1 cellular context compared by ENCODE assay signal in the genomic region with DNA sequence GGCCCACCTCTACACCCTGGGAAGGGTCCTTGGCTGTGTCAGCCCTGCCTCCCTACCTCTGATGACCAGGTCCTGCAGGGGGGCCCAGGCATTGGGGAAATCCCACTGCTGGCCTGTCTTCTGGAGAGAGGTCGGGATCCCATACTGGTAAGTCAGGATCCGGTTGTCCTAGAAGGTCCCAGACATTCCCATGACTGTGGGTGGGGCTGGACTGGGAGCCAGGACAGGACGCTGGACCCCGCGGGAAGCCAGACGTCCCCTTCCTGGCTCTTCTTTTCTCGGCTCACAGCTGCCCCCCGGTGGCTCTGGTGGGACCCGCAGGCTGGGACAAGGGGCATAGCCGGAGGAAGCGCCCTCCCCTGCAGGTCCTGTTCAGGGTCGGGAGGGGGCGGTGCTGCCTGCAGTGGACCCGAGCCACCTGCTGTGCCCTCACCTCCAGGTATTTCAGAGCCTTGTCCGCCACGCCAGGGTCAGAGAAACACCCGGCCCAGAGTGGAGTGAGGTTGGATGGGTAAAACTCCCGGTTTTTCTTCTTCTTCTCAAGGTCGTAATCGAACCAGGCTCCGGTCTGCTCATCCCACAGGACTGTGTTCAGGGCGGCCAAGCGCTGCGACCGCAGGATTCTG.
TF ChIP-seq lines count a peak whose summit lies in the region.

No MANE protein-coding gene starts in this region.

TF ChIP-seq in HepG2, 621 proteins besides CTCF, POLR2A, EP300 and RAD21 (continued from another document and continues in another):
- TF ChIP-seq, protein P1, sequence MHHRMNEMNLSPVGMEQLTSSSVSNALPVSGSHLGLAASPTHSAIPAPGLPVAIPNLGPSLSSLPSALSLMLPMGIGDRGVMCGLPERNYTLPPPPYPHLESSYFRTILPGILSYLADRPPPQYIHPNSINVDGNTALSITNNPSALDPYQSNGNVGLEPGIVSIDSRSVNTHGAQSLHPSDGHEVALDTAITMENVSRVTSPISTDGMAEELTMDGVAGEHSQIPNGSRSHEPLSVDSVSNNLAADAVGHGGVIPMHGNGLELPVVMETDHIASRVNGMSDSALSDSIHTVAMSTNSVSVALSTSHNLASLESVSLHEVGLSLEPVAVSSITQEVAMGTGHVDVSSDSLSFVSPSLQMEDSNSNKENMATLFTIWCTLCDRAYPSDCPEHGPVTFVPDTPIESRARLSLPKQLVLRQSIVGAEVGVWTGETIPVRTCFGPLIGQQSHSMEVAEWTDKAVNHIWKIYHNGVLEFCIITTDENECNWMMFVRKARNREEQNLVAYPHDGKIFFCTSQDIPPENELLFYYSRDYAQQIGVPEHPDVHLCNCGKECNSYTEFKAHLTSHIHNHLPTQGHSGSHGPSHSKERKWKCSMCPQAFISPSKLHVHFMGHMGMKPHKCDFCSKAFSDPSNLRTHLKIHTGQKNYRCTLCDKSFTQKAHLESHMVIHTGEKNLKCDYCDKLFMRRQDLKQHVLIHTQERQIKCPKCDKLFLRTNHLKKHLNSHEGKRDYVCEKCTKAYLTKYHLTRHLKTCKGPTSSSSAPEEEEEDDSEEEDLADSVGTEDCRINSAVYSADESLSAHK (CRISPR knock-in tag; IDR thresholded peaks at IDR 0.05; ENCODE audit: borderline replicate concordance) = no peak
- TF ChIP-seq ZNF670 (CRISPR knock-in tag; IDR thresholded peaks at IDR 0.05; ENCODE audit: borderline replicate concordance) = no peak
- TF ChIP-seq ZNF546 (CRISPR knock-in tag; conservative IDR thresholded peaks at IDR 0.05) = no peak
- TF ChIP-seq, protein P2, sequence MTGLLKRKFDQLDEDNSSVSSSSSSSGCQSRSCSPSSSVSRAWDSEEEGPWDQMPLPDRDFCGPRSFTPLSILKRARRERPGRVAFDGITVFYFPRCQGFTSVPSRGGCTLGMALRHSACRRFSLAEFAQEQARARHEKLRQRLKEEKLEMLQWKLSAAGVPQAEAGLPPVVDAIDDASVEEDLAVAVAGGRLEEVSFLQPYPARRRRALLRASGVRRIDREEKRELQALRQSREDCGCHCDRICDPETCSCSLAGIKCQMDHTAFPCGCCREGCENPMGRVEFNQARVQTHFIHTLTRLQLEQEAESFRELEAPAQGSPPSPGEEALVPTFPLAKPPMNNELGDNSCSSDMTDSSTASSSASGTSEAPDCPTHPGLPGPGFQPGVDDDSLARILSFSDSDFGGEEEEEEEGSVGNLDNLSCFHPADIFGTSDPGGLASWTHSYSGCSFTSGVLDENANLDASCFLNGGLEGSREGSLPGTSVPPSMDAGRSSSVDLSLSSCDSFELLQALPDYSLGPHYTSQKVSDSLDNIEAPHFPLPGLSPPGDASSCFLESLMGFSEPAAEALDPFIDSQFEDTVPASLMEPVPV (CRISPR knock-in tag; IDR thresholded peaks at IDR 0.05) = no peak
- no peak for TF ChIP-seq ZNF430 (CRISPR knock-in tag; IDR thresholded peaks at IDR 0.05)
- peak; percentile 96 for TF ChIP-seq KDM2A (CRISPR knock-in tag; IDR thresholded peaks at IDR 0.05; ENCODE audit: borderline replicate concordance, low read depth)
- no peak for TF ChIP-seq MZF1 (CRISPR knock-in tag; IDR thresholded peaks at IDR 0.05; ENCODE audit: borderline replicate concordance)
- TF ChIP-seq SKI (IDR thresholded peaks at IDR 0.05; ENCODE audit: partially characterized antibody) = no peak
- TF ChIP-seq NFYB (CRISPR knock-in tag; IDR thresholded peaks at IDR 0.05) = no peak
- no peak; the same call in 1 of the 2 replicates for TF ChIP-seq MIER2 (CRISPR knock-in tag; IDR thresholded peaks at IDR 0.05)
- peak; percentile 39; the same call in 1 of the 2 replicates for TF ChIP-seq HDAC1 (CRISPR knock-in tag; IDR thresholded peaks at IDR 0.05)
- no peak for TF ChIP-seq ZNF816 (CRISPR knock-in tag; IDR thresholded peaks at IDR 0.05; ENCODE audit: borderline replicate concordance)
- TF ChIP-seq ZNF44 (CRISPR knock-in tag; IDR thresholded peaks at IDR 0.05) = no peak
- TF ChIP-seq, protein P3, sequence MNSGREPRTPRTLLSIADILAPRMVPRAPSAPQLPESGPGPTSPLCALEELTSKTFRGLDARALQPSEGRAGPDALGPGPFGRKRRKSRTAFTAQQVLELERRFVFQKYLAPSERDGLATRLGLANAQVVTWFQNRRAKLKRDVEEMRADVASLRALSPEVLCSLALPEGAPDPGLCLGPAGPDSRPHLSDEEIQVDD (CRISPR knock-in tag; IDR thresholded peaks at IDR 0.05; ENCODE audit: borderline replicate concordance) = no peak
- no peak for TF ChIP-seq ARHGAP35 (CRISPR knock-in tag; IDR thresholded peaks at IDR 0.05; ENCODE audit: borderline replicate concordance)
- no peak for TF ChIP-seq RARA (CRISPR knock-in tag; IDR thresholded peaks at IDR 0.05)
- TF ChIP-seq ZNF720 (CRISPR knock-in tag; IDR thresholded peaks at IDR 0.05) = no peak
- TF ChIP-seq ZNF605 (CRISPR knock-in tag; IDR thresholded peaks at IDR 0.05) = no peak
- peak; percentile 32; the same call in 1 of the 2 replicates for TF ChIP-seq ZNF451 (CRISPR knock-in tag; IDR thresholded peaks at IDR 0.05)
- TF ChIP-seq, protein P4, sequence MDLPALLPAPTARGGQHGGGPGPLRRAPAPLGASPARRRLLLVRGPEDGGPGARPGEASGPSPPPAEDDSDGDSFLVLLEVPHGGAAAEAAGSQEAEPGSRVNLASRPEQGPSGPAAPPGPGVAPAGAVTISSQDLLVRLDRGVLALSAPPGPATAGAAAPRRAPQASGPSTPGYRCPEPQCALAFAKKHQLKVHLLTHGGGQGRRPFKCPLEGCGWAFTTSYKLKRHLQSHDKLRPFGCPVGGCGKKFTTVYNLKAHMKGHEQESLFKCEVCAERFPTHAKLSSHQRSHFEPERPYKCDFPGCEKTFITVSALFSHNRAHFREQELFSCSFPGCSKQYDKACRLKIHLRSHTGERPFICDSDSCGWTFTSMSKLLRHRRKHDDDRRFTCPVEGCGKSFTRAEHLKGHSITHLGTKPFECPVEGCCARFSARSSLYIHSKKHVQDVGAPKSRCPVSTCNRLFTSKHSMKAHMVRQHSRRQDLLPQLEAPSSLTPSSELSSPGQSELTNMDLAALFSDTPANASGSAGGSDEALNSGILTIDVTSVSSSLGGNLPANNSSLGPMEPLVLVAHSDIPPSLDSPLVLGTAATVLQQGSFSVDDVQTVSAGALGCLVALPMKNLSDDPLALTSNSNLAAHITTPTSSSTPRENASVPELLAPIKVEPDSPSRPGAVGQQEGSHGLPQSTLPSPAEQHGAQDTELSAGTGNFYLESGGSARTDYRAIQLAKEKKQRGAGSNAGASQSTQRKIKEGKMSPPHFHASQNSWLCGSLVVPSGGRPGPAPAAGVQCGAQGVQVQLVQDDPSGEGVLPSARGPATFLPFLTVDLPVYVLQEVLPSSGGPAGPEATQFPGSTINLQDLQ (CRISPR knock-in tag; IDR thresholded peaks at IDR 0.05) = no peak
- TF ChIP-seq SNRNP70 (IDR thresholded peaks at IDR 0.05; ENCODE audit: low read depth, low read length) = no peak
- peak; percentile 52; the same call in 1 of the 2 replicates for TF ChIP-seq ZNF567 (CRISPR knock-in tag; IDR thresholded peaks at IDR 0.05; ENCODE audit: borderline replicate concordance)
- peak; percentile 66 for TF ChIP-seq GABPB1 (CRISPR knock-in tag; IDR thresholded peaks at IDR 0.05)
- TF ChIP-seq FOXJ3 (CRISPR knock-in tag; IDR thresholded peaks at IDR 0.05; ENCODE audit: borderline replicate concordance) = no peak
- no peak for TF ChIP-seq TCF7L2 (IDR thresholded peaks at IDR 0.05; ENCODE audit: low read depth, low read length)
- peak; percentile 90 for TF ChIP-seq STAG1 (CRISPR knock-in tag; IDR thresholded peaks at IDR 0.05)
- 0 out of 2 replicates have a peak, but pooled peaks have one; percentile 33 for TF ChIP-seq TARDBP (CRISPR knock-in tag; IDR thresholded peaks at IDR 0.05)
- TF ChIP-seq ZNF841 (CRISPR knock-in tag; IDR thresholded peaks at IDR 0.05; ENCODE audit: borderline replicate concordance) = no peak
- no peak for TF ChIP-seq ZNF563 (CRISPR knock-in tag; IDR thresholded peaks at IDR 0.05)
- no peak for TF ChIP-seq SMARCE1 (IDR thresholded peaks at IDR 0.05; ENCODE audit: borderline replicate concordance)
- no peak for TF ChIP-seq MTF2 (CRISPR knock-in tag; IDR thresholded peaks at IDR 0.05; ENCODE audit: borderline replicate concordance)
- TF ChIP-seq ZFP90 (CRISPR knock-in tag; IDR thresholded peaks at IDR 0.05; ENCODE audit: borderline replicate concordance) = 0 out of 2 replicates have a peak, but pooled peaks have one; percentile 38
- TF ChIP-seq ZBTB38 (CRISPR knock-in tag; IDR thresholded peaks at IDR 0.05) = no peak; the same call in 1 of the 2 replicates
- TF ChIP-seq, protein P5, sequence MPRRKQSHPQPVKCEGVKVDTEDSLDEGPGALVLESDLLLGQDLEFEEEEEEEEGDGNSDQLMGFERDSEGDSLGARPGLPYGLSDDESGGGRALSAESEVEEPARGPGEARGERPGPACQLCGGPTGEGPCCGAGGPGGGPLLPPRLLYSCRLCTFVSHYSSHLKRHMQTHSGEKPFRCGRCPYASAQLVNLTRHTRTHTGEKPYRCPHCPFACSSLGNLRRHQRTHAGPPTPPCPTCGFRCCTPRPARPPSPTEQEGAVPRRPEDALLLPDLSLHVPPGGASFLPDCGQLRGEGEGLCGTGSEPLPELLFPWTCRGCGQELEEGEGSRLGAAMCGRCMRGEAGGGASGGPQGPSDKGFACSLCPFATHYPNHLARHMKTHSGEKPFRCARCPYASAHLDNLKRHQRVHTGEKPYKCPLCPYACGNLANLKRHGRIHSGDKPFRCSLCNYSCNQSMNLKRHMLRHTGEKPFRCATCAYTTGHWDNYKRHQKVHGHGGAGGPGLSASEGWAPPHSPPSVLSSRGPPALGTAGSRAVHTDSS (CRISPR knock-in tag; conservative IDR thresholded peaks at IDR 0.05) = no peak
- TF ChIP-seq, protein P6, sequence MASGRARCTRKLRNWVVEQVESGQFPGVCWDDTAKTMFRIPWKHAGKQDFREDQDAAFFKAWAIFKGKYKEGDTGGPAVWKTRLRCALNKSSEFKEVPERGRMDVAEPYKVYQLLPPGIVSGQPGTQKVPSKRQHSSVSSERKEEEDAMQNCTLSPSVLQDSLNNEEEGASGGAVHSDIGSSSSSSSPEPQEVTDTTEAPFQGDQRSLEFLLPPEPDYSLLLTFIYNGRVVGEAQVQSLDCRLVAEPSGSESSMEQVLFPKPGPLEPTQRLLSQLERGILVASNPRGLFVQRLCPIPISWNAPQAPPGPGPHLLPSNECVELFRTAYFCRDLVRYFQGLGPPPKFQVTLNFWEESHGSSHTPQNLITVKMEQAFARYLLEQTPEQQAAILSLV (CRISPR knock-in tag; IDR thresholded peaks at IDR 0.05; ENCODE audit: borderline replicate concordance) = 0 out of 2 replicates have a peak, but pooled peaks have one; percentile 23
- TF ChIP-seq, protein P7, sequence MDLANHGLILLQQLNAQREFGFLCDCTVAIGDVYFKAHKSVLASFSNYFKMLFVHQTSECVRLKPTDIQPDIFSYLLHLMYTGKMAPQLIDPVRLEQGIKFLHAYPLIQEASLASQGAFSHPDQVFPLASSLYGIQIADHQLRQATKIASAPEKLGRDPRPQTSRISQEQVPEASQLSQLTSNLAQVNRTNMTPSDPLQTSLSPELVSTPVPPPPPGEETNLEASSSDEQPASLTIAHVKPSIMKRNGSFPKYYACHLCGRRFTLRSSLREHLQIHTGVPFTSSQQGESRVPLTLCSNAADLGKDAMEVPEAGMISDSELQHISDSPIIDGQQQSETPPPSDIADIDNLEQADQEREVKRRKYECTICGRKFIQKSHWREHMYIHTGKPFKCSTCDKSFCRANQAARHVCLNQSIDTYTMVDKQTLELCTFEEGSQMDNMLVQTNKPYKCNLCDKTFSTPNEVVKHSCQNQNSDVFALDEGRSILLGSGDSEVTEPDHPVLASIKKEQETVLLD (CRISPR knock-in tag; IDR thresholded peaks at IDR 0.05; ENCODE audit: low read depth) = no peak
- TF ChIP-seq, protein P8, sequence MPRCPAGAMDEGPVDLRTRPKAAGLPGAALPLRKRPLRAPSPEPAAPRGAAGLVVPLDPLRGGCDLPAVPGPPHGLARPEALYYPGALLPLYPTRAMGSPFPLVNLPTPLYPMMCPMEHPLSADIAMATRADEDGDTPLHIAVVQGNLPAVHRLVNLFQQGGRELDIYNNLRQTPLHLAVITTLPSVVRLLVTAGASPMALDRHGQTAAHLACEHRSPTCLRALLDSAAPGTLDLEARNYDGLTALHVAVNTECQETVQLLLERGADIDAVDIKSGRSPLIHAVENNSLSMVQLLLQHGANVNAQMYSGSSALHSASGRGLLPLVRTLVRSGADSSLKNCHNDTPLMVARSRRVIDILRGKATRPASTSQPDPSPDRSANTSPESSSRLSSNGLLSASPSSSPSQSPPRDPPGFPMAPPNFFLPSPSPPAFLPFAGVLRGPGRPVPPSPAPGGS (CRISPR knock-in tag; IDR thresholded peaks at IDR 0.05) = no peak
- TF ChIP-seq, protein P9, sequence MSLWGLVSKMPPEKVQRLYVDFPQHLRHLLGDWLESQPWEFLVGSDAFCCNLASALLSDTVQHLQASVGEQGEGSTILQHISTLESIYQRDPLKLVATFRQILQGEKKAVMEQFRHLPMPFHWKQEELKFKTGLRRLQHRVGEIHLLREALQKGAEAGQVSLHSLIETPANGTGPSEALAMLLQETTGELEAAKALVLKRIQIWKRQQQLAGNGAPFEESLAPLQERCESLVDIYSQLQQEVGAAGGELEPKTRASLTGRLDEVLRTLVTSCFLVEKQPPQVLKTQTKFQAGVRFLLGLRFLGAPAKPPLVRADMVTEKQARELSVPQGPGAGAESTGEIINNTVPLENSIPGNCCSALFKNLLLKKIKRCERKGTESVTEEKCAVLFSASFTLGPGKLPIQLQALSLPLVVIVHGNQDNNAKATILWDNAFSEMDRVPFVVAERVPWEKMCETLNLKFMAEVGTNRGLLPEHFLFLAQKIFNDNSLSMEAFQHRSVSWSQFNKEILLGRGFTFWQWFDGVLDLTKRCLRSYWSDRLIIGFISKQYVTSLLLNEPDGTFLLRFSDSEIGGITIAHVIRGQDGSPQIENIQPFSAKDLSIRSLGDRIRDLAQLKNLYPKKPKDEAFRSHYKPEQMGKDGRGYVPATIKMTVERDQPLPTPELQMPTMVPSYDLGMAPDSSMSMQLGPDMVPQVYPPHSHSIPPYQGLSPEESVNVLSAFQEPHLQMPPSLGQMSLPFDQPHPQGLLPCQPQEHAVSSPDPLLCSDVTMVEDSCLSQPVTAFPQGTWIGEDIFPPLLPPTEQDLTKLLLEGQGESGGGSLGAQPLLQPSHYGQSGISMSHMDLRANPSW (CRISPR knock-in tag; IDR thresholded peaks at IDR 0.05; ENCODE audit: borderline replicate concordance) = no peak
- TF ChIP-seq PAWR (CRISPR knock-in tag; IDR thresholded peaks at IDR 0.05; ENCODE audit: borderline replicate concordance) = no peak
- TF ChIP-seq TGIF2 (CRISPR knock-in tag; IDR thresholded peaks at IDR 0.05) = no peak
- 0 out of 2 replicates have a peak, but pooled peaks have one; percentile 37 for TF ChIP-seq FOSL2 (CRISPR knock-in tag; IDR thresholded peaks at IDR 0.05)
- TF ChIP-seq NFKBIZ (CRISPR knock-in tag; IDR thresholded peaks at IDR 0.05) = no peak
- TF ChIP-seq DR1 (CRISPR knock-in tag; IDR thresholded peaks at IDR 0.05) = no peak; the same call in 1 of the 2 replicates
- TF ChIP-seq, protein P10, sequence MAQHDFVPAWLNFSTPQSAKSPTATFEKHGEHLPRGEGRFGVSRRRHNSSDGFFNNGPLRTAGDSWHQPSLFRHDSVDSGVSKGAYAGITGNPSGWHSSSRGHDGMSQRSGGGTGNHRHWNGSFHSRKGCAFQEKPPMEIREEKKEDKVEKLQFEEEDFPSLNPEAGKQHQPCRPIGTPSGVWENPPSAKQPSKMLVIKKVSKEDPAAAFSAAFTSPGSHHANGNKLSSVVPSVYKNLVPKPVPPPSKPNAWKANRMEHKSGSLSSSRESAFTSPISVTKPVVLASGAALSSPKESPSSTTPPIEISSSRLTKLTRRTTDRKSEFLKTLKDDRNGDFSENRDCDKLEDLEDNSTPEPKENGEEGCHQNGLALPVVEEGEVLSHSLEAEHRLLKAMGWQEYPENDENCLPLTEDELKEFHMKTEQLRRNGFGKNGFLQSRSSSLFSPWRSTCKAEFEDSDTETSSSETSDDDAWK (CRISPR knock-in tag; IDR thresholded peaks at IDR 0.05) = no peak
- no peak for TF ChIP-seq TMF1 (CRISPR knock-in tag; IDR thresholded peaks at IDR 0.05; ENCODE audit: low read depth)
